ENCODE assay signal across 12 cellular contexts in the genomic region with DNA sequence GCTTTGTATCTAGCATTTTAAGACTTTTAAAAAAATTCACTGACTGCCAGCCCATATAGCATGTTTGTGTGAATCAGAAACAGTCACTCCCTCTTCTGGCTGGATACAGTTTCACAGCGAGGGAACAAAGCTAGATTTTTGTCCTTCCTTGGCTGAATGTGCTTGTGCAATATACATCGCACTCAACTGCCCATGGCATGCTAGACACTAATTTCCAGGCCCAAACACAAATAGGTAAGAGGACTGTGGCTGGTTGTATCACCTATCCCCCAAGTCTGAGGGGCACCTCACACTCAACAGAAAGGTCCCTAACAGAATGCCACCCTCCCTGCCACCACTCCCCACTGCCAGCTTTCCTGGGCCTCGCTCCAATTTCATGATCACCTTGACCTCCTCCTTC. TPM values are rescaled to one million over a fixed set of nuclear protein-coding genes. Genes with fewer than 3 reads are reported as not detected.
DNase-seq lines count a peak whose midpoint lies in the region; ATAC-seq and TF ChIP-seq lines count a peak whose summit lies in the region.
"Had no signal": no experiment of that assay in that cellular context is flagged by ENCODE, and none has a peak within 500 bp of the region (broad histone marks: within the 10 kb centered on the region; RNA-seq: fewer than 3 reads in every experiment).

No MANE protein-coding gene starts in this region.

- H3K79me2 ChIP-seq in GM23248 (ENCODE audit: insufficient read depth) (no peaks in the 10 kb centered on the region), fibroblast of lung (ENCODE audit: control insufficient read depth, insufficient read depth, low read length) (no peaks in the 10 kb centered on the region)

- H3K4me1 ChIP-seq in GM23248 (ENCODE audit: insufficient read depth) (no peaks in the 10 kb centered on the region), RWPE2 (ENCODE audit: insufficient read depth, poor library complexity, severe bottlenecking) (peaks cover 12% of the 10 kb centered on the region), fibroblast of lung (ENCODE audit: control insufficient read depth, extremely low read depth, insufficient read depth, low read length) (no peaks in the 10 kb centered on the region)

- DNase-seq in AG04449 (ENCODE audit: low read depth, low spot score) (no peak), GM23248 (peak; percentile 72), RWPE2 (ENCODE audit: low spot score) (peak; percentile 59), fibroblast of lung (ENCODE audit: low read depth in 2 of 2) (peak; percentile 20 to 56), activated gamma-delta T cell treated with Interleukin-2 at 50 U/mL for 16 hours (no peak), NCI-H2196 treated with DMSO at 0.1 percent for 48 hours (lab: John Stamatoyannopoulos, UW; ENCODE audit: unreplicated experiment) (no peak)
- DNase-seq: gastrocnemius medialis; NCI-H226; stimulated activated naive CD8-positive, alpha-beta T cell treated with anti-CD3 and anti-CD28 coated beads, Interleukin-15, Interleukin-2, amounts not matched to agents 100 U/mL and 50 U/mL, for 24 hours had no signal

- POLR2A ChIA-PET in AG04449 (lab: Yijun Ruan, JAX), result no interaction called here

- no peaks in the 10 kb centered on the region; the same call in 1 of the 2 replicates for H3F3A ChIP-seq in GM23248 (ENCODE audit: insufficient read depth)

- CTCF ChIA-PET in AG04449 (lab: Yijun Ruan, JAX), result interaction anchor here (0.5 to 4.5 kb wide), 15 partner anchors 8 to 678 kb away, joined by 3 to 33 read pairs (median 4); no protein-coding TSS in a partner anchor

- H3K9me3 ChIP-seq in GM23248 (ENCODE audit: low read depth), result no peaks in the 10 kb centered on the region
- no peaks in the 10 kb centered on the region for H3K9me3 ChIP-seq in RWPE2 (ENCODE audit: severe bottlenecking)
- no peaks in the 10 kb centered on the region for H3K9me3 ChIP-seq in fibroblast of lung (ENCODE audit: control insufficient read depth, insufficient read depth, low read depth, low read length)
- H3K9me3 ChIP-seq: gastrocnemius medialis had no signal

- H2AFZ ChIP-seq in GM23248, result no peak overlapping the region
- H2AFZ ChIP-seq in fibroblast of lung (ENCODE audit: low read length), result no peak overlapping the region

- in situ Hi-C loops in GM23248 (cut with MboI), result no loop called here

- H3K27ac ChIP-seq in GM23248, result no peak overlapping the region
- no peak overlapping the region for H3K27ac ChIP-seq in RWPE2 (ENCODE audit: poor library complexity, severe bottlenecking)
- no peak overlapping the region for H3K27ac ChIP-seq in fibroblast of lung (ENCODE audit: insufficient read depth, low read length)
- H3K27ac ChIP-seq: gastrocnemius medialis had no signal

- H3K4me2 ChIP-seq in GM23248 (ENCODE audit: unreplicated experiment) (no peak overlapping the region), fibroblast of lung (ENCODE audit: extremely low read depth, insufficient read depth, low read length) (no peak overlapping the region)

- H4K20me1 ChIP-seq in GM23248 (ENCODE audit: insufficient read depth) (no peaks in the 10 kb centered on the region), fibroblast of lung (ENCODE audit: control insufficient read depth, extremely low read depth, insufficient read depth, low read length) (no peaks in the 10 kb centered on the region)

- ATAC-seq in RWPE2 (ENCODE audit: low read depth), result peak; percentile 64
- ATAC-seq in GM19455 (IDR thresholded peaks at IDR 0.05; ENCODE audit: unreplicated experiment), result no peak
- no peak for ATAC-seq in GM19023 (IDR thresholded peaks at IDR 0.05; ENCODE audit: unreplicated experiment)
- ATAC-seq: gastrocnemius medialis; stimulated activated naive CD8-positive, alpha-beta T cell treated with anti-CD3 and anti-CD28 coated beads, Interleukin-15, Interleukin-2, amounts not matched to agents 100 U/mL and 50 U/mL, for 24 hours had no signal

- no peaks in the 10 kb centered on the region for H3K9me2 ChIP-seq in GM23248 (ENCODE audit: insufficient read depth)

- peaks cover 5% of the 10 kb centered on the region; the same call in 1 of the 2 replicates for H3K27me3 ChIP-seq in GM23248 (replicated peaks; ENCODE audit: insufficient read depth)
- H3K27me3 ChIP-seq in RWPE2 (ENCODE audit: insufficient read depth, poor library complexity, severe bottlenecking), result no peaks in the 10 kb centered on the region
- peaks cover 10% of the 10 kb centered on the region for H3K27me3 ChIP-seq in fibroblast of lung (ENCODE audit: control insufficient read depth, insufficient read depth, low read length)
- H3K27me3 ChIP-seq: gastrocnemius medialis had no signal

- H3K9ac ChIP-seq in GM23248 (no peak overlapping the region), fibroblast of lung (ENCODE audit: insufficient read depth, low read length) (no peak overlapping the region)

- H3K36me3 ChIP-seq in GM23248 (ENCODE audit: low read depth) (no peaks in the 10 kb centered on the region), RWPE2 (ENCODE audit: low read depth) (no peaks in the 10 kb centered on the region), fibroblast of lung (ENCODE audit: control insufficient read depth, insufficient read depth, low read length) (no peaks in the 10 kb centered on the region)
- H3K36me3 ChIP-seq: gastrocnemius medialis had no signal

- WGBS in GM23248 (ENCODE audit: low coverage in 1 of 2, low lambda C conversion rate in 2 of 2, missing lambda C conversion rate in 2 of 2), 2 experiments, result 32 to 35% methylated on average over 3 of the region's 3 CpGs

- H3K4me3 ChIP-seq in AG04449 (ENCODE audit: low read depth, low read length), result no peak overlapping the region
- H3K4me3 ChIP-seq in GM23248, result no peak overlapping the region
- no peak overlapping the region for H3K4me3 ChIP-seq in RWPE2 (ENCODE audit: severe bottlenecking)
- H3K4me3 ChIP-seq in fibroblast of lung (replicated peaks in 1 of 4; ENCODE audit: control extremely low read depth in 1 of 4, insufficient read depth in 1 of 4, low read depth in 3 of 4, low read length in 4 of 4), result no peak overlapping the region
- H3K4me3 ChIP-seq: gastrocnemius medialis had no signal

- peak; percentile 53 for TF ChIP-seq CTCF in AG04449 (IDR thresholded peaks at IDR 0.05; ENCODE audit: insufficient read depth, low read length, missing control alignments)
- TF ChIP-seq CTCF in RWPE2 (IDR thresholded peaks at IDR 0.05; ENCODE audit: poor library complexity, severe bottlenecking), result peak; percentile 82
- peak; percentile 53 to 67 for TF ChIP-seq CTCF in fibroblast of lung (conservative IDR thresholded peaks at IDR 0.05 in 1 of 2, IDR thresholded peaks at IDR 0.05 in 1 of 2; ENCODE audit: low read depth in 1 of 2, low read length in 2 of 2)

RNA-seq across cellular contexts. Expression of a gene that starts 16.2 kb away (rescaled TPM):
- total RNA-seq in GM23248 (2014; rRNA removed; shearing (Covaris generic)), result 80.0 and 83.7 TPM in 2 replicates
- polyA plus RNA-seq in GM23248 (2016; fragmentation: Nextera tagmentation; extraction: Ambion mirVana) (97.5 and 100 TPM in 2 replicates), fibroblast of lung (76.7 and 83.1 TPM in 2 replicates)
- total RNA-seq in fibroblast of lung, result 19.3 and 31.0 TPM in 2 replicates
- 42.8 and 45.3 TPM in 2 replicates for polyA plus RNA-seq in fibroblast of lung (2012)
- polyA minus RNA-seq in fibroblast of lung (ENCODE audit: low replicate concordance), result 79.0 and 91.3 TPM in 2 replicates

RNA-seq across cellular contexts. Expression of a gene that starts 22.8 kb away (rescaled TPM):
- total RNA-seq in GM23248 (2014; rRNA removed; shearing (Covaris generic)), result not detected in 2 replicates
- polyA plus RNA-seq in GM23248 (2016; fragmentation: Nextera tagmentation; extraction: Ambion mirVana) (0.32 and 0.90 TPM in 2 replicates), fibroblast of lung (0.74 and 2.4 TPM in 2 replicates)
- total RNA-seq in fibroblast of lung, result 0.26 and 0.83 TPM in 2 replicates
- 0.66 and 3.9 TPM in 2 replicates for polyA plus RNA-seq in fibroblast of lung (2012)
- 0.33 TPM in 1 of 2 replicates, not detected in the other for polyA minus RNA-seq in fibroblast of lung (ENCODE audit: low replicate concordance)
- total RNA-seq: pulmonary artery endothelial cell had no signal

Comparison
In these comparisons a context has a peak if more than half of its experiments do, and no peak if none do; other contexts are left out.
1. DNase-seq: peak in GM23248 (single experiment), RWPE2 (single experiment) and fibroblast of lung (2 of 2); none in AG04449 (single experiment), activated gamma-delta T cell treated with Interleukin-2 at 50 U/mL for 16 hours (single experiment) and NCI-H2196 treated with DMSO at 0.1 percent for 48 hours (single experiment).
2. Peak in every context shown above with its lines, with median percentiles within 50 percentile points of each other: CTCF ChIP-seq.